Comparison of ENCODE assay signal across 10 cellular contexts in genomic region chr11:1832989-1833365, GRCh38. TPM values are rescaled to one million over a fixed set of nuclear protein-coding genes. Genes with fewer than 3 reads are reported as not detected.
A peak's percentile ranks its signal among the peaks of the same experiment; 100 is the strongest.
DNase-seq lines count a peak whose midpoint lies in the region; ATAC-seq and TF ChIP-seq lines count a peak whose summit lies in the region.
"Had no signal": no experiment of that assay in that cellular context is flagged by ENCODE, and none has a peak within 500 bp of the region (broad histone marks: within the 10 kb centered on the region; RNA-seq: fewer than 3 reads in every experiment).

No MANE protein-coding gene starts in this region.

- no peak overlapping the region for H2AK5ac ChIP-seq in H9 (ENCODE audit: insufficient read length, low read length)

- no peak for ATAC-seq in RWPE2 (ENCODE audit: low read depth)
- ATAC-seq in GM21381 (IDR thresholded peaks at IDR 0.05; ENCODE audit: unreplicated experiment) = no peak
- no peak for ATAC-seq in GM19351 (IDR thresholded peaks at IDR 0.05; ENCODE audit: unreplicated experiment)
- ATAC-seq: foreskin keratinocyte had no signal

- H2AFZ ChIP-seq in H9 (ENCODE audit: low read length) = no peak overlapping the region

- no peaks in the 10 kb centered on the region; a peak in 1 of 5 replicates for H3K9me3 Mint-ChIP-seq in H9
- H3K9me3 Mint-ChIP-seq: CD8-positive, alpha-beta T cell had no signal

- H3K79me2 ChIP-seq in H9 (ENCODE audit: insufficient read depth, low read length) = no peaks in the 10 kb centered on the region

- no peak for TF ChIP-seq EP300 in stomach (IDR thresholded peaks at IDR 0.05)

- no peak overlapping the region for H4K91ac ChIP-seq in H9 (ENCODE audit: insufficient read length, low read depth, low read length)

- no peaks in the 10 kb centered on the region for H3K27me3 ChIP-seq in H9 (ENCODE audit: insufficient read depth, low read length)
- no peaks in the 10 kb centered on the region for H3K27me3 ChIP-seq in RWPE2 (ENCODE audit: insufficient read depth, poor library complexity, severe bottlenecking)
- peaks cover 13% of the 10 kb centered on the region for H3K27me3 ChIP-seq in iPS-20b (ENCODE audit: insufficient read depth, low read length)
- H3K27me3 ChIP-seq in stomach = peaks cover 0 to 39% (median 0%) of the 10 kb centered on the region in 3 donors
- H3K27me3 ChIP-seq: foreskin keratinocyte had no signal

- peaks cover 25% of the 10 kb centered on the region for H3K27me3 Mint-ChIP-seq in H9 (ENCODE audit: low read depth)

- H3K23ac ChIP-seq in H9 (ENCODE audit: insufficient read length, low read depth, low read length) = no peak overlapping the region

- peak; percentile 57 for DNase-seq in H9
- no peak for DNase-seq in RWPE2 (ENCODE audit: low spot score)
- DNase-seq in stomach = no peak
- no peak for DNase-seq in caudate nucleus (lab: John Stamatoyannopoulos, UW)

- no peaks in the 10 kb centered on the region for H3K36me3 ChIP-seq in RWPE2 (ENCODE audit: low read depth)
- no peaks in the 10 kb centered on the region for H3K36me3 ChIP-seq in iPS-20b (ENCODE audit: insufficient read depth, low read depth, low read length)
- H3K36me3 ChIP-seq in stomach = no peaks in the 10 kb centered on the region

- no CpG with 5 or more reads among the region's 15 CpGs for WGBS in H9 (ENCODE audit: extremely low coverage, insufficient read length, low lambda C conversion rate)
- 74 to 85% (median 77%) methylated on average over 15 of the region's 15 CpGs for whole genome bisulfite sequencing in stomach, 5 donors

- TF ChIP-seq CTCF in H9 (conservative IDR thresholded peaks at IDR 0.05) (no peak), RWPE2 (IDR thresholded peaks at IDR 0.05; ENCODE audit: poor library complexity, severe bottlenecking) (no peak), stomach (IDR thresholded peaks at IDR 0.05) (no peak)

- no peaks in the 10 kb centered on the region for H4K20me1 ChIP-seq in H9 (ENCODE audit: control insufficient read depth, insufficient read depth, insufficient read length)

- H2BK5ac ChIP-seq in H9 (ENCODE audit: insufficient read length, low read length) = no peak overlapping the region

- H4K5ac ChIP-seq in H9 (ENCODE audit: insufficient read length, low read depth, low read length) = no peak overlapping the region

- no peak overlapping the region for H3K14ac ChIP-seq in H9 (ENCODE audit: insufficient read depth, low read length)

- H3K36me3 Mint-ChIP-seq in H9 (ENCODE audit: insufficient read depth in 1 of 3, low read depth in 3 of 3) = no peaks in the 10 kb centered on the region
- H3K36me3 Mint-ChIP-seq: CD8-positive, alpha-beta T cell had no signal

- H2BK120ac ChIP-seq in H9 (ENCODE audit: low read depth, low read length, poor library complexity, severe bottlenecking) = no peak overlapping the region

- no peaks in the 10 kb centered on the region for H3K9me3 ChIP-seq in H9 (ENCODE audit: control insufficient read depth, low read depth, low read length)
- no peaks in the 10 kb centered on the region for H3K9me3 ChIP-seq in RWPE2 (ENCODE audit: severe bottlenecking)
- H3K9me3 ChIP-seq in iPS-20b (ENCODE audit: insufficient read depth, low read depth, low read length) = no peaks in the 10 kb centered on the region
- no peaks in the 10 kb centered on the region for H3K9me3 ChIP-seq in stomach

- no peak overlapping the region for H3T11ph ChIP-seq in H9 (ENCODE audit: low read length)

- H3K4me3 Mint-ChIP-seq in H9 = peak overlapping the region; percentile 42 to 51; a peak in 4 of 5 replicates
- H3K4me3 Mint-ChIP-seq: CD8-positive, alpha-beta T cell had no signal

- no peak overlapping the region for H4K8ac ChIP-seq in H9 (replicated peaks; ENCODE audit: insufficient read length, low read depth, low read length)

- no peak overlapping the region for H2BK20ac ChIP-seq in H9 (ENCODE audit: low read depth, low read length, poor library complexity, severe bottlenecking)

- H3K18ac ChIP-seq in H9 (ENCODE audit: insufficient read length, low read depth, low read length) = no peak overlapping the region

- H3K79me1 ChIP-seq in H9 (ENCODE audit: insufficient read depth, low read depth, low read length, poor library complexity, severe bottlenecking) = no peaks in the 10 kb centered on the region

- no peak for TF ChIP-seq POLR2A in stomach (IDR thresholded peaks at IDR 0.05)

- peaks cover 3 to 9% of the 10 kb centered on the region in 2 experiments; a peak in 3 of 4 replicates for H3K4me1 Mint-ChIP-seq in H9

- H3K27ac ChIP-seq in H9 (ENCODE audit: insufficient read length, low read depth, low read length) = no peak overlapping the region
- peak overlapping the region; percentile 96 for H3K27ac ChIP-seq in RWPE2 (ENCODE audit: poor library complexity, severe bottlenecking)
- H3K27ac ChIP-seq in iPS-20b (ENCODE audit: low read length) = no peak overlapping the region
- H3K27ac ChIP-seq in stomach = peak overlapping the region; percentile 68 to 86 (median 84)
- no peak overlapping the region for H3K27ac ChIP-seq in caudate nucleus (ENCODE audit: low read depth, low read length)

- no peak overlapping the region for H3K27ac Mint-ChIP-seq in H9
- H3K27ac Mint-ChIP-seq: CD8-positive, alpha-beta T cell had no signal

- intact Hi-C loops in stomach (cut with DNase I; ENCODE audit: low total_unique reads) = loop anchor here (2.0 to 5.0 kb wide), 2 partner anchors 140 to 319 kb away; no protein-coding TSS in a partner anchor

- H3K4me3 ChIP-seq in RWPE2 (ENCODE audit: severe bottlenecking) (no peak overlapping the region), iPS-20b (ENCODE audit: low read length) (peak overlapping the region; percentile 44; the same call in 1 of the 2 replicates), stomach (no peak overlapping the region)

- H3K4me2 ChIP-seq in H9 (ENCODE audit: insufficient read depth, insufficient read length, low read length) = peak overlapping the region; percentile 32

- H3K9ac ChIP-seq in H9 (ENCODE audit: extremely low read depth, insufficient read length, low read length) (no peak overlapping the region), iPS-20b (ENCODE audit: low read depth, low read length) (no peak overlapping the region)

- no peak overlapping the region for H3K56ac ChIP-seq in H9 (ENCODE audit: insufficient read length, low read depth, low read length)

- no peak overlapping the region for H2BK15ac ChIP-seq in H9 (ENCODE audit: low read depth, low read length)

- H3K4ac ChIP-seq in H9 (ENCODE audit: low read depth, low read length) = no peak overlapping the region

- H3K4me1 ChIP-seq in H9 (ENCODE audit: insufficient read depth, low read length) (no peaks in the 10 kb centered on the region), RWPE2 (ENCODE audit: insufficient read depth, poor library complexity, severe bottlenecking) (peaks cover 56% of the 10 kb centered on the region), iPS-20b (ENCODE audit: insufficient read depth, low read length) (no peaks in the 10 kb centered on the region), stomach (peaks cover 32 to 77% (median 60%) of the 10 kb centered on the region in 4 donors)

- peaks cover 3% of the 10 kb centered on the region for H3K23me2 ChIP-seq in H9 (ENCODE audit: insufficient read length, low read depth, low read length, poor library complexity, severe bottlenecking)

- H2BK12ac ChIP-seq in H9 (ENCODE audit: insufficient read length, low read depth, low read length) = no peak overlapping the region

RNA-seq across cellular contexts. Expression of gene SYT8, which starts 1.8 kb away (rescaled TPM):
- total RNA-seq in H9 (2021) (not detected in 2 replicates), stomach (10 to 100 TPM in 1 of 5 donors, 1 to 10 TPM in 1, under 1 TPM in 3; 0.72 to 13.4 (median 0.92) TPM)
- 10 to 100 TPM in 1 of 3 donors, 1 to 10 TPM in 2; 1.7 to 77.3 (median 3.7) TPM for polyA plus RNA-seq in stomach
- total RNA-seq: CD8-positive, alpha-beta T cell had no signal

RNA-seq across cellular contexts. Expression of gene TNNI2, which starts 5.8 kb away (rescaled TPM):
- not detected in 2 replicates for total RNA-seq in H9 (2021)
- total RNA-seq in stomach = 1 to 10 TPM in 1 of 5 donors, not detected in 4; 7.2 TPM
- polyA plus RNA-seq in stomach = 10 to 100 TPM in 2 of 3 donors, under 1 TPM in 1; 0.93 to 23.4 (median 17.0) TPM

RNA-seq across cellular contexts. Expression of gene LSP1, which starts 19.9 kb away (rescaled TPM):
- total RNA-seq in H9 (2021) (not detected in 2 replicates), stomach (10 to 100 TPM in 4 of 5 donors, 1 to 10 TPM in 1; 9.8 to 78.8 (median 46.8) TPM)
- polyA plus RNA-seq in stomach = 100 to 1,000 TPM in 2 of 3 donors, 10 to 100 TPM in 1; 29.0 to 239 (median 155) TPM

RNA-seq across cellular contexts. Expression of gene PRR33, which starts 58.7 kb away (rescaled TPM):
- total RNA-seq in H9 (2021) = not detected in 2 replicates
- not detected for total RNA-seq in stomach
- under 1 TPM in 1 of 3 donors, not detected in 2; 0.03 TPM for polyA plus RNA-seq in stomach
- total RNA-seq: CD8-positive, alpha-beta T cell; foreskin keratinocyte; osteocyte had no signal
- polyA plus RNA-seq: foreskin keratinocyte had no signal

Comparison
In these comparisons a context has a peak if more than half of its experiments do, and no peak if none do; other contexts are left out.
1. H3K27ac ChIP-seq: peak in RWPE2 (single experiment) and stomach (5 of 5); none in H9 (single experiment), iPS-20b (single experiment) and caudate nucleus (single experiment).
2. RNA of gene LSP1, which starts 19.9 kb away (total RNA-seq): 9.8 to 78.8 TPM in stomach; not detected in H9; every median in the first group is over 10 times any median in the second.